In genomic region chr19:36257512-36257876, GRCh38 we compare ENCODE assay signal across 10 cellular contexts. TPM values are rescaled to one million over a fixed set of nuclear protein-coding genes. Genes with fewer than 3 reads are reported as not detected.
DNase-seq lines count a peak whose midpoint lies in the region; ATAC-seq and TF ChIP-seq lines count a peak whose summit lies in the region.
"Had no signal": no experiment of that assay in that cellular context is flagged by ENCODE, and none has a peak within 500 bp of the region (broad histone marks: within the 10 kb centered on the region; RNA-seq: fewer than 3 reads in every experiment).

No MANE protein-coding gene starts in this region.

- no peaks in the 10 kb centered on the region for H3F3A ChIP-seq in SK-N-SH (replicated peaks; ENCODE audit: insufficient read depth)

- no peaks in the 10 kb centered on the region for H3K9me2 ChIP-seq in SK-N-SH

- WGBS in SK-N-SH (ENCODE audit: low lambda C conversion rate), result 48% methylated on average over 28 of the region's 37 CpGs
- 5 to 11% (median 8%) methylated on average over 25 to 37 of the region's 37 CpGs; no CpG with 5 or more reads in 1 of the 4 donors for WGBS in heart left ventricle, 4 donors
- 22% methylated on average over 16 of the region's 37 CpGs for WGBS in prostate gland

- H3K4me3 Mint-ChIP-seq in endothelial cell (ENCODE audit: unreplicated experiment), result no peak overlapping the region
- H3K4me3 Mint-ChIP-seq: dendritic cell treated with granulocyte-macrophage colony-stimulating factor and Interleukin-4, amounts not matched to agents 40 ng/mL and 50 ng/mL, for 4 days had no signal

- POLR2A ChIA-PET in BJ (lab: Charles Lee) (no interaction called here), SK-N-SH (lab: Yijun Ruan, JAX) (interaction anchor here (0.7 kb wide), 1 partner anchor 11 kb away, joined by 4 read pairs; no protein-coding TSS in a partner anchor)

- DNase-seq in BJ (ENCODE audit: low read depth) (no peak), SK-N-SH (peak; percentile 85), heart left ventricle (peak in 4 of 5 donors; percentile 31 to 74 (median 61)), prostate gland (ENCODE audit: low spot score) (no peak), medulla oblongata (ENCODE audit: extremely low spot score) (no peak), endothelial cell (ENCODE audit: low spot score) (no peak), NCI-H2107 (lab: John Stamatoyannopoulos, UW) (no peak)
- DNase-seq: activated CD4-positive, alpha-beta T cell treated with anti-CD3 and anti-CD28 coated beads for 48 hours had no signal

- H3K36me3 Mint-ChIP-seq in endothelial cell (ENCODE audit: low read depth, unreplicated experiment), result peaks cover 15% of the 10 kb centered on the region

- intact Hi-C loops in heart left ventricle (cut with DNase I) (no loop called here), prostate gland (cut with DNase I) (no loop called here)

- no peaks in the 10 kb centered on the region for H4K20me1 ChIP-seq in SK-N-SH (ENCODE audit: insufficient read depth)

- ATAC-seq in heart left ventricle, result peak in 3 of 4 donors; percentile 74 to 94 (median 87)
- ATAC-seq in HG02885 (IDR thresholded peaks at IDR 0.05; ENCODE audit: poor library complexity, unreplicated experiment), result no peak

- TF ChIP-seq CTCF in BJ (IDR thresholded peaks at IDR 0.05; ENCODE audit: insufficient read depth, low read depth, low read length) (no peak), SK-N-SH (IDR thresholded peaks at IDR 0.05) (no peak), heart left ventricle (IDR thresholded peaks at IDR 0.05) (no peak), prostate gland (IDR thresholded peaks at IDR 0.05) (no peak), endothelial cell (IDR thresholded peaks at IDR 0.05; ENCODE audit: unreplicated experiment) (no peak)

- TF ChIP-seq RAD21 in SK-N-SH (IDR thresholded peaks at IDR 0.05; ENCODE audit: low read length), result no peak

- H3K4me1 ChIP-seq in SK-N-SH (ENCODE audit: control insufficient read depth in 1 of 2, insufficient read depth in 2 of 2, low read depth in 1 of 2, low read length in 1 of 2) (peaks cover 0 to 3% of the 10 kb centered on the region in 2 experiments; a peak in 1 of 4 replicates), heart left ventricle (peaks cover 0 to 10% (median 0%) of the 10 kb centered on the region in 12 donors), prostate gland (replicated peaks) (no peaks in the 10 kb centered on the region)

- TF ChIP-seq EP300 in SK-N-SH (IDR thresholded peaks at IDR 0.05; ENCODE audit: borderline replicate concordance in 1 of 2, low read depth in 1 of 2, low read length in 1 of 2), result no peak

- no peaks in the 10 kb centered on the region for H3K79me2 ChIP-seq in SK-N-SH (ENCODE audit: insufficient read depth)

- H2AFZ ChIP-seq in SK-N-SH (ENCODE audit: low read depth), result peak overlapping the region; percentile 56; the same call in 1 of the 2 replicates

- CTCF ChIA-PET in BJ (lab: Yijun Ruan, JAX) (no interaction called here), SK-N-SH (lab: Yijun Ruan, JAX) (no interaction called here)

- no peaks in the 10 kb centered on the region for H3K27me3 ChIP-seq in BJ (ENCODE audit: control insufficient read depth, insufficient read depth, low read length)
- no peaks in the 10 kb centered on the region for H3K27me3 ChIP-seq in SK-N-SH (ENCODE audit: insufficient read depth)
- no peaks in the 10 kb centered on the region for H3K27me3 ChIP-seq in heart left ventricle
- H3K27me3 ChIP-seq in prostate gland (replicated peaks; ENCODE audit: insufficient read depth), result no peaks in the 10 kb centered on the region

- H3K9me3 ChIP-seq in SK-N-SH (no peaks in the 10 kb centered on the region), heart left ventricle (peaks cover 0 to under 1% (median 0%) of the 10 kb centered on the region in 12 donors), prostate gland (no peaks in the 10 kb centered on the region)

- peaks cover 12% of the 10 kb centered on the region for H3K9me3 Mint-ChIP-seq in endothelial cell (ENCODE audit: unreplicated experiment)
- H3K9me3 Mint-ChIP-seq: dendritic cell treated with granulocyte-macrophage colony-stimulating factor and Interleukin-4, amounts not matched to agents 40 ng/mL and 50 ng/mL, for 4 days had no signal

- 0 out of 2 replicates have a peak overlapping the region, but pooled peaks have one; percentile 28 for H3K9ac ChIP-seq in SK-N-SH

- H3K4me3 ChIP-seq in BJ (ENCODE audit: low read depth, low read length) (peak overlapping the region; percentile 18), SK-N-SH (ENCODE audit: low read depth in 2 of 2, low read length in 1 of 2) (peak overlapping the region; percentile 54 to 57), heart left ventricle (peak overlapping the region; percentile 39 to 83 (median 66)), prostate gland (peak overlapping the region; percentile 32 to 34)

- H3K4me1 Mint-ChIP-seq in endothelial cell (ENCODE audit: unreplicated experiment), result no peaks in the 10 kb centered on the region

- TF ChIP-seq POLR2A in heart left ventricle (IDR thresholded peaks at IDR 0.05), result no peak
- TF ChIP-seq POLR2A in prostate gland (IDR thresholded peaks at IDR 0.05), result no peak

- no peak overlapping the region for H3K27ac ChIP-seq in SK-N-SH (ENCODE audit: low read depth in 2 of 2, low read length in 1 of 2)
- H3K27ac ChIP-seq in heart left ventricle, result peak overlapping the region in 3 of 12 donors; percentile 32 to 52 (median 49)
- H3K27ac ChIP-seq in prostate gland, result no peak overlapping the region

- H3K27me3 Mint-ChIP-seq in endothelial cell (ENCODE audit: unreplicated experiment), result peaks cover 10% of the 10 kb centered on the region
- H3K27me3 Mint-ChIP-seq: dendritic cell treated with granulocyte-macrophage colony-stimulating factor and Interleukin-4, amounts not matched to agents 40 ng/mL and 50 ng/mL, for 4 days had no signal

- H3K36me3 ChIP-seq in BJ (ENCODE audit: control insufficient read depth, insufficient read depth, low read length) (no peaks in the 10 kb centered on the region), SK-N-SH (replicated peaks in 1 of 2; ENCODE audit: control insufficient read depth in 1 of 2, insufficient read depth in 2 of 2, low read length in 1 of 2) (no peaks in the 10 kb centered on the region), heart left ventricle (no peaks in the 10 kb centered on the region), prostate gland (no peaks in the 10 kb centered on the region)

- peak overlapping the region; percentile 71 for H3K4me2 ChIP-seq in SK-N-SH

- H3K27ac Mint-ChIP-seq in endothelial cell (ENCODE audit: unreplicated experiment), result no peak overlapping the region
- H3K27ac Mint-ChIP-seq: dendritic cell treated with granulocyte-macrophage colony-stimulating factor and Interleukin-4, amounts not matched to agents 40 ng/mL and 50 ng/mL, for 4 days had no signal

TF ChIP-seq in SK-N-SH, 30 proteins besides CTCF, POLR2A, EP300 and RAD21:
- TF ChIP-seq YY1 (IDR thresholded peaks at IDR 0.05; ENCODE audit: low read depth) (peak; percentile 80), CHD2 (IDR thresholded peaks at IDR 0.05; ENCODE audit: low read length, partially characterized antibody) (no peak), PBX3 (IDR thresholded peaks at IDR 0.05) (no peak), SMC3 (IDR thresholded peaks at IDR 0.05; ENCODE audit: low read depth, low read length) (no peak), NRF1 (IDR thresholded peaks at IDR 0.05; ENCODE audit: low read depth, low read length) (peak; percentile 70), NFIC (IDR thresholded peaks at IDR 0.05; ENCODE audit: borderline replicate concordance) (no peak)

RNA-seq across cellular contexts. Expression of gene ZNF146, which starts 42.6 kb away (rescaled TPM):
- polyA plus RNA-seq in BJ (2011; rRNA removed) (24.3 and 54.1 TPM in 2 replicates), SK-N-SH (2012; rRNA removed) (25.4 and 35.8 TPM in 2 replicates), heart left ventricle (10 to 100 TPM; 14.1 to 41.1 TPM)
- polyA minus RNA-seq in BJ (2011; rRNA and poly(A)+ RNA removed), result 18.6 and 19.2 TPM in 2 replicates
- 51.1 and 63.3 TPM in 2 replicates for polyA plus RNA-seq in SK-N-SH (2012; cell fraction: cytosol; rRNA removed)
- polyA plus RNA-seq in SK-N-SH (2012; cell fraction: nucleus; rRNA removed), result 9.7 and 21.3 TPM in 2 replicates
- total RNA-seq in heart left ventricle (10 to 100 TPM; 28.2 to 53.7 (median 35.1) TPM), prostate gland (10 to 100 TPM; 46.9 to 83.6 TPM), endothelial cell (ENCODE audit: unreplicated experiment) (45.5 TPM)

RNA-seq across cellular contexts. Expression of gene ZNF565, which starts 43.0 kb away (rescaled TPM):
- 2.2 and 2.7 TPM in 2 replicates for polyA plus RNA-seq in BJ (2011; rRNA removed)
- polyA minus RNA-seq in BJ (2011; rRNA and poly(A)+ RNA removed), result 2.4 and 2.7 TPM in 2 replicates
- polyA plus RNA-seq in SK-N-SH (2012; rRNA removed), result 1.5 and 1.9 TPM in 2 replicates
- polyA plus RNA-seq in SK-N-SH (2012; cell fraction: cytosol; rRNA removed), result 1.1 and 1.4 TPM in 2 replicates
- 2.4 and 6.0 TPM in 2 replicates for polyA plus RNA-seq in SK-N-SH (2012; cell fraction: nucleus; rRNA removed)
- 1 to 10 TPM; 2.3 to 4.3 (median 3.0) TPM for total RNA-seq in heart left ventricle
- 1 to 10 TPM; 2.6 to 3.6 TPM for polyA plus RNA-seq in heart left ventricle
- total RNA-seq in prostate gland, result 1 to 10 TPM; 3.6 to 6.4 TPM
- 3.7 TPM for total RNA-seq in endothelial cell (ENCODE audit: unreplicated experiment)

Comparison
In these comparisons a context has a peak if more than half of its experiments do, and no peak if none do; other contexts are left out.
1. DNase-seq: peak in SK-N-SH (single experiment) and heart left ventricle (4 of 5); none in BJ (single experiment), prostate gland (single experiment), medulla oblongata (single experiment), endothelial cell (single experiment) and NCI-H2107 (single experiment).
2. Peak in every context shown above with its lines, with median percentiles within 50 percentile points of each other: H3K4me3 ChIP-seq.